29 cellular contexts compared by ENCODE assay signal in the genomic region with DNA sequence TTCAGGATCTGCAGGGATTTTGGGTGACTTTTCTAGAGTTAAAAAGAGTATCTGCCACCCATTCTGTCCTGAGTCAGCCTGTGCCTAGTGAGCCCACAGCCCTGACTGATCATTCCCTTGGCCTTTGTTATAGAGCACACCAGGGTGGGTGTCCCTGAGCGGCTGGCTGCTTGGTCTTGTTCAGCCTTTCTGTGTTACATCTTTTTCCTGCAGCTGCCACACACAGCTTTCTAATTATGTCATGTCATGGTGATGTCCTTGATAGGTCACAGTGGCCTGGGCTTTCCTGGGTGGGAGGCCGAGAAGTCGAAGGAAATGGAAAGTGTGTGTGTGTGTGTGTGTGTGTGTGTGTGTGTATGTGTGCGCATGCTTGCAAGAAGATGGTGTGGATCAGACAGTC.
DNase-seq lines count a peak whose midpoint lies in the region; ATAC-seq and TF ChIP-seq lines count a peak whose summit lies in the region.
"Had no signal": no experiment of that assay in that cellular context is flagged by ENCODE, and none has a peak within 500 bp of the region (broad histone marks: within the 10 kb centered on the region; RNA-seq: fewer than 3 reads in every experiment).

No MANE protein-coding gene starts in this region.

- ATAC-seq in T-helper 17 cell (no peak), WTC11 (no peak), HG03354 (IDR thresholded peaks at IDR 0.05; ENCODE audit: poor library complexity, severe bottlenecking, unreplicated experiment) (no peak)
- ATAC-seq: gastroesophageal sphincter; HepG2; left cardiac atrium; stimulated activated naive B cell treated with anti-CD40 and anti-IgM and Interleukin-4, amounts not matched to agents 10 μg/mL and 1 μg/mL and 100 μg/mL, for 72 hours had no signal

- H3K4me3 ChIP-seq in esophagus squamous epithelium = no peak overlapping the region
- H3K4me3 ChIP-seq: gastroesophageal sphincter, lung had no signal

- H3K4me1 Mint-ChIP-seq in activated naive CD4-positive, alpha-beta T cell treated with anti-CD3 and anti-CD28 coated beads for 36 hours (ENCODE audit: low read depth) = peaks cover 45% of the 10 kb centered on the region
- peaks cover 43% of the 10 kb centered on the region for H3K4me1 Mint-ChIP-seq in T-helper 17 cell
- peaks cover 49% of the 10 kb centered on the region for H3K4me1 Mint-ChIP-seq in stimulated activated naive CD8-positive, alpha-beta T cell treated with anti-CD3 and anti-CD28 coated beads, Interleukin-15, Interleukin-2, amounts not matched to agents 100 ng/mL and 50 ng/mL, for 24 hours (ENCODE audit: low read depth)
- peaks cover 41% of the 10 kb centered on the region for H3K4me1 Mint-ChIP-seq in WTC11

- peak; percentile 32 for DNase-seq in activated naive CD4-positive, alpha-beta T cell treated with anti-CD3 and anti-CD28 coated beads for 36 hours
- no peak for DNase-seq in activated naive CD4-positive, alpha-beta T cell (lab: John Stamatoyannopoulos, UW)
- no peak for DNase-seq in T-helper 17 cell
- DNase-seq in esophagus squamous epithelium (lab: John Stamatoyannopoulos, UW) = no peak
- no peak for DNase-seq in HPDE6-E6E7 (ENCODE audit: extremely low spot score)
- no peak for DNase-seq in WTC11 (ENCODE audit: low spot score)
- DNase-seq: activated naive CD4-positive, alpha-beta T cell treated with Interleukin-2 at 50 U/mL for 16 hours; activated T-cell treated with anti-CD3 and anti-CD28 coated beads, Interleukin-2, amount 50 U/mL, for 1 hour; amniotic stem cell; Caco-2; cerebellar nuclear complex; dermis blood vessel endothelial cell; HCEC 1CT; hypothalamus; Kasumi-1; left cardiac atrium; NCI-H1417 treated with DMSO at 0.1 percent for 48 hours; NCI-H2081 treated with DMSO at 0.1 percent for 48 hours; NCI-H446; NCI-H748 treated with DMSO at 0.1 percent for 48 hours; stimulated activated naive B cell treated with anti-CD40 and anti-IgM and Interleukin-4, amounts not matched to agents 10 μg/mL and 1 μg/mL and 100 μg/mL, for 72 hours had no signal

- intact Hi-C loops in activated naive CD4-positive, alpha-beta T cell treated with anti-CD3 and anti-CD28 coated beads for 36 hours (cut with micrococcal nuclease) = no loop called here
- intact Hi-C loops in esophagus squamous epithelium (cut with DNase I) = no loop called here

- H3K9me3 Mint-ChIP-seq in activated naive CD4-positive, alpha-beta T cell treated with anti-CD3 and anti-CD28 coated beads for 36 hours = peaks cover 9% of the 10 kb centered on the region
- peaks cover 4% of the 10 kb centered on the region for H3K9me3 Mint-ChIP-seq in stimulated activated naive CD8-positive, alpha-beta T cell treated with anti-CD3 and anti-CD28 coated beads, Interleukin-15, Interleukin-2, amounts not matched to agents 100 ng/mL and 50 ng/mL, for 24 hours
- H3K9me3 Mint-ChIP-seq in WTC11 = peaks cover 18% of the 10 kb centered on the region
- H3K9me3 Mint-ChIP-seq: natural killer cell treated with Interleukin-12 subunit alpha and Interleukin-12 subunit beta and Interleukin-15 and Interleukin-18, amount 100 ng/mL, for 72 hours had no signal

- peaks cover 9% of the 10 kb centered on the region for H3K36me3 Mint-ChIP-seq in activated naive CD4-positive, alpha-beta T cell treated with anti-CD3 and anti-CD28 coated beads for 36 hours (ENCODE audit: low read depth)
- H3K36me3 Mint-ChIP-seq in T-helper 17 cell (ENCODE audit: low read depth) (peaks cover 3% of the 10 kb centered on the region), WTC11 (peaks cover 10% of the 10 kb centered on the region)
- H3K36me3 Mint-ChIP-seq in stimulated activated naive CD8-positive, alpha-beta T cell treated with anti-CD3 and anti-CD28 coated beads, Interleukin-15, Interleukin-2, amounts not matched to agents 100 ng/mL and 50 ng/mL, for 24 hours (ENCODE audit: low read depth) = peaks cover 7% of the 10 kb centered on the region
- H3K36me3 Mint-ChIP-seq: brain; CD14-positive monocyte; natural killer cell treated with Interleukin-12 subunit alpha and Interleukin-12 subunit beta and Interleukin-15 and Interleukin-18, amount 100 ng/mL, for 72 hours; stimulated activated naive B cell treated with anti-CD40 and anti-IgM and Interleukin-4, amounts not matched to agents 10 μg/mL and 1 μg/mL and 100 μg/mL, for 72 hours had no signal

- no peaks in the 10 kb centered on the region for H3K27me3 Mint-ChIP-seq in activated naive CD4-positive, alpha-beta T cell treated with anti-CD3 and anti-CD28 coated beads for 36 hours (ENCODE audit: low read depth)
- H3K27me3 Mint-ChIP-seq in T-helper 17 cell = no peaks in the 10 kb centered on the region
- no peaks in the 10 kb centered on the region for H3K27me3 Mint-ChIP-seq in stimulated activated naive CD8-positive, alpha-beta T cell treated with anti-CD3 and anti-CD28 coated beads, Interleukin-15, Interleukin-2, amounts not matched to agents 100 ng/mL and 50 ng/mL, for 24 hours
- H3K27me3 Mint-ChIP-seq in WTC11 (ENCODE audit: low read depth) = no peaks in the 10 kb centered on the region

- no peaks in the 10 kb centered on the region for H3K9me3 ChIP-seq in T-helper 17 cell (ENCODE audit: control insufficient read depth, low read length, poor library complexity, severe bottlenecking)
- H3K9me3 ChIP-seq in esophagus squamous epithelium = peaks cover 0 to 4% (median 0%) of the 10 kb centered on the region in 3 donors

- POLR2A ChIA-PET in WTC11 (lab: Charles Lee) = no interaction called here

- no peaks in the 10 kb centered on the region for H3K36me3 ChIP-seq in esophagus squamous epithelium
- H3K36me3 ChIP-seq: gastroesophageal sphincter had no signal

- CTCF ChIA-PET in activated naive CD4-positive, alpha-beta T cell treated with anti-CD3 and anti-CD28 coated beads for 36 hours (lab: Charles Lee) = interaction anchor here (1.9 kb wide), 1 partner anchor 16 kb away, joined by 9 read pairs; no protein-coding TSS in a partner anchor
- CTCF ChIA-PET in WTC11 (lab: Charles Lee) = interaction anchor here (1.7 kb wide), 1 partner anchor 255 kb away, joined by 5 read pairs; no protein-coding TSS in a partner anchor

- H3K27ac ChIP-seq in esophagus squamous epithelium = peak overlapping the region; percentile 66 to 88 (median 82)
- H3K27ac ChIP-seq: gastroesophageal sphincter had no signal

- H3K4me3 Mint-ChIP-seq in activated naive CD4-positive, alpha-beta T cell treated with anti-CD3 and anti-CD28 coated beads for 36 hours = no peak overlapping the region
- H3K4me3 Mint-ChIP-seq in T-helper 17 cell = no peak overlapping the region
- no peak overlapping the region for H3K4me3 Mint-ChIP-seq in stimulated activated naive CD8-positive, alpha-beta T cell treated with anti-CD3 and anti-CD28 coated beads, Interleukin-15, Interleukin-2, amounts not matched to agents 100 ng/mL and 50 ng/mL, for 24 hours
- H3K4me3 Mint-ChIP-seq in WTC11 = no peak overlapping the region
- H3K4me3 Mint-ChIP-seq: brain; CD14-positive monocyte; natural killer cell treated with Interleukin-12 subunit alpha and Interleukin-12 subunit beta and Interleukin-15 and Interleukin-18, amount 100 ng/mL, for 72 hours; stimulated activated naive B cell treated with anti-CD40 and anti-IgM and Interleukin-4, amounts not matched to agents 10 μg/mL and 1 μg/mL and 100 μg/mL, for 72 hours had no signal

- peaks cover 17 to 76% (median 20%) of the 10 kb centered on the region in 3 donors for H3K4me1 ChIP-seq in esophagus squamous epithelium
- H3K4me1 ChIP-seq: Caco-2, gastroesophageal sphincter had no signal

- WGBS in esophagus squamous epithelium, 2 donors = 67 to 96% methylated on average over 2 to 3 of the region's 4 CpGs

- no peak overlapping the region for H3K27ac Mint-ChIP-seq in activated naive CD4-positive, alpha-beta T cell treated with anti-CD3 and anti-CD28 coated beads for 36 hours
- H3K27ac Mint-ChIP-seq in T-helper 17 cell (peak overlapping the region; percentile 60), WTC11 (no peak overlapping the region)
- H3K27ac Mint-ChIP-seq in stimulated activated naive CD8-positive, alpha-beta T cell treated with anti-CD3 and anti-CD28 coated beads, Interleukin-15, Interleukin-2, amounts not matched to agents 100 ng/mL and 50 ng/mL, for 24 hours = peak overlapping the region; percentile 50
- H3K27ac Mint-ChIP-seq: CD14-positive monocyte; stimulated activated naive B cell treated with anti-CD40 and anti-IgM and Interleukin-4, amounts not matched to agents 10 μg/mL and 1 μg/mL and 100 μg/mL, for 72 hours had no signal

- no peak for TF ChIP-seq CTCF in esophagus squamous epithelium (IDR thresholded peaks at IDR 0.05)
- no peak for TF ChIP-seq CTCF in WTC11 (IDR thresholded peaks at IDR 0.05)

- no peaks in the 10 kb centered on the region for H3K27me3 ChIP-seq in esophagus squamous epithelium

- TF ChIP-seq POLR2A in esophagus squamous epithelium (IDR thresholded peaks at IDR 0.05) = no peak

TF ChIP-seq in WTC11, 78 proteins besides CTCF, POLR2A, EP300 and RAD21 (continues in another document):
- TF ChIP-seq, protein P1, sequence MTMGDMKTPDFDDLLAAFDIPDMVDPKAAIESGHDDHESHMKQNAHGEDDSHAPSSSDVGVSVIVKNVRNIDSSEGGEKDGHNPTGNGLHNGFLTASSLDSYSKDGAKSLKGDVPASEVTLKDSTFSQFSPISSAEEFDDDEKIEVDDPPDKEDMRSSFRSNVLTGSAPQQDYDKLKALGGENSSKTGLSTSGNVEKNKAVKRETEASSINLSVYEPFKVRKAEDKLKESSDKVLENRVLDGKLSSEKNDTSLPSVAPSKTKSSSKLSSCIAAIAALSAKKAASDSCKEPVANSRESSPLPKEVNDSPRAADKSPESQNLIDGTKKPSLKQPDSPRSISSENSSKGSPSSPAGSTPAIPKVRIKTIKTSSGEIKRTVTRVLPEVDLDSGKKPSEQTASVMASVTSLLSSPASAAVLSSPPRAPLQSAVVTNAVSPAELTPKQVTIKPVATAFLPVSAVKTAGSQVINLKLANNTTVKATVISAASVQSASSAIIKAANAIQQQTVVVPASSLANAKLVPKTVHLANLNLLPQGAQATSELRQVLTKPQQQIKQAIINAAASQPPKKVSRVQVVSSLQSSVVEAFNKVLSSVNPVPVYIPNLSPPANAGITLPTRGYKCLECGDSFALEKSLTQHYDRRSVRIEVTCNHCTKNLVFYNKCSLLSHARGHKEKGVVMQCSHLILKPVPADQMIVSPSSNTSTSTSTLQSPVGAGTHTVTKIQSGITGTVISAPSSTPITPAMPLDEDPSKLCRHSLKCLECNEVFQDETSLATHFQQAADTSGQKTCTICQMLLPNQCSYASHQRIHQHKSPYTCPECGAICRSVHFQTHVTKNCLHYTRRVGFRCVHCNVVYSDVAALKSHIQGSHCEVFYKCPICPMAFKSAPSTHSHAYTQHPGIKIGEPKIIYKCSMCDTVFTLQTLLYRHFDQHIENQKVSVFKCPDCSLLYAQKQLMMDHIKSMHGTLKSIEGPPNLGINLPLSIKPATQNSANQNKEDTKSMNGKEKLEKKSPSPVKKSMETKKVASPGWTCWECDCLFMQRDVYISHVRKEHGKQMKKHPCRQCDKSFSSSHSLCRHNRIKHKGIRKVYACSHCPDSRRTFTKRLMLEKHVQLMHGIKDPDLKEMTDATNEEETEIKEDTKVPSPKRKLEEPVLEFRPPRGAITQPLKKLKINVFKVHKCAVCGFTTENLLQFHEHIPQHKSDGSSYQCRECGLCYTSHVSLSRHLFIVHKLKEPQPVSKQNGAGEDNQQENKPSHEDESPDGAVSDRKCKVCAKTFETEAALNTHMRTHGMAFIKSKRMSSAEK (CRISPR knock-in tag; IDR thresholded peaks at IDR 0.05; ENCODE audit: borderline replicate concordance) = no peak
- TF ChIP-seq SP1 (CRISPR knock-in tag; conservative IDR thresholded peaks at IDR 0.05) (no peak), CREB1 (CRISPR knock-in tag; IDR thresholded peaks at IDR 0.05) (no peak)

Comparison
In these comparisons a context has a peak if more than half of its experiments do, and no peak if none do; other contexts are left out.
1. H3K27ac Mint-ChIP-seq: peak in T-helper 17 cell (single experiment) and stimulated activated naive CD8-positive, alpha-beta T cell treated with anti-CD3 and anti-CD28 coated beads, Interleukin-15, Interleukin-2, amounts not matched to agents 100 ng/mL and 50 ng/mL, for 24 hours (single experiment); none in activated naive CD4-positive, alpha-beta T cell treated with anti-CD3 and anti-CD28 coated beads for 36 hours (single experiment) and WTC11 (single experiment).